In the genomic region with DNA sequence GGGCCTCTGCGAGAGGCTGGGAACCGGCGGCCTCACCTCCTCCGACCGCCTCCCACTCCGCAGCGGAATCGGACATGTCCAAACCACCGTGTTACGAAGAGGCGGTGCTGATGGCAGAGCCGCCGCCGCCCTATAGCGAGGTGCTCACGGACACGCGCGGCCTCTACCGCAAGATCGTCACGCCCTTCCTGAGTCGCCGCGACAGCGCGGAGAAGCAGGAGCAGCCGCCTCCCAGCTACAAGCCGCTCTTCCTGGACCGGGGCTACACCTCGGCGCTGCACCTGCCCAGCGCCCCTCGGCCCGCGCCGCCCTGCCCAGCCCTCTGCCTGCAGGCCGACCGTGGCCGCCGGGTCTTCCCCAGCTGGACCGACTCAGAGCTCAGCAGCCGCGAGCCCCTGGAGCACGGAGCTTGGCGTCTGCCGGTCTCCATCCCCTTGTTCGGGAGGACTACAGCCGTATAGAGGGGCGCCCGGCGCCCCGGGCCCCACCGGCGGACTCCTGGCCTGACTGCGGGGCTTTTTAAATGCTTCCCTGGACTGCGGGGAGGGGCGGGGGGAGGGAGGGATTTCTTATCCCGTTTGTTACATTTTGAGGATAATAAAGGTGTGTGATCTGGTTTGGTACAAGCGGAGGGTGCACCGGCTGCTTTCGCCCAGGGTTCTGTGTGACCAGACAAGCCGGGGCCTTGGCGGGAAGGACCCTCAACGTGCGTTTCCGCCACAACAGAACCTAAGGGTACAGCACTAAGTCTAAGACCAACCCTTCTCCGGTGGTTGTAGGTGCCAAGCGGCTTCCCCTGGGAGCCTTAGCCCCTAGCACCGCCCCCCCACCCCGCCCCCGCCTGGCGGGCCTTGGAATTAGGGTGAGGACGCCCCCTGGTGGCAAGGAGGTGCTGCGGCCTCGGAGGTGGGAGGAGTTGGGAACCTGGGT, we compare ENCODE assay signal across 8 cellular contexts. TPM values are rescaled to one million over a fixed set of nuclear protein-coding genes. Genes with fewer than 3 reads are reported as not detected.
DNase-seq lines count a peak whose midpoint lies in the region; ATAC-seq and TF ChIP-seq lines count a peak whose summit lies in the region.

No MANE protein-coding gene starts in this region.

- POLR2A ChIA-PET in A673 (lab: Charles Lee; ENCODE audit: low non-redundant PET), result interaction anchor here (0.6 kb wide), 1 partner anchor 516 kb away, joined by 3 read pairs; no protein-coding TSS in a partner anchor

- peak overlapping the region; percentile 86 for H3K27ac Mint-ChIP-seq in central memory CD8-positive, alpha-beta T cell (ENCODE audit: low read depth)

- intact Hi-C loops in A673 (cut with micrococcal nuclease; ENCODE audit: unreplicated experiment), result loop anchor here (2.0 kb wide), 1 partner anchor 151 kb away; no protein-coding TSS in a partner anchor

- H3K4me3 ChIP-seq in A673 (ENCODE audit: low read depth, low read length, poor library complexity, severe bottlenecking) (peak overlapping the region; percentile 62), kidney epithelial cell (ENCODE audit: low read depth, low read length) (peak overlapping the region; percentile 45)

- H3K9me3 ChIP-seq in A673 (ENCODE audit: low read depth, low read length, poor library complexity, severe bottlenecking), result no peaks in the 10 kb centered on the region

- H3K36me3 Mint-ChIP-seq in central memory CD8-positive, alpha-beta T cell (ENCODE audit: insufficient read depth), result peaks cover 43% of the 10 kb centered on the region

- CTCF ChIA-PET in A673 (lab: Charles Lee), result interaction anchor here (0.6 to 2.5 kb wide), 5 partner anchors 9 to 342 kb away, joined by 3 to 33 read pairs (median 7); no protein-coding TSS in a partner anchor

- no peaks in the 10 kb centered on the region for H3K9me3 Mint-ChIP-seq in central memory CD8-positive, alpha-beta T cell

- peak overlapping the region; percentile 81 for H3K27ac ChIP-seq in A673 (ENCODE audit: low read depth, low read length, poor library complexity, severe bottlenecking)

- ATAC-seq in GM18858 (IDR thresholded peaks at IDR 0.05; ENCODE audit: unreplicated experiment) (peak; percentile 3), HG03108 (IDR thresholded peaks at IDR 0.05; ENCODE audit: unreplicated experiment) (peak; percentile 0)
- ATAC-seq in central memory CD8-positive, alpha-beta T cell (replicated peaks; ENCODE audit: extremely low read depth, poor library complexity, severe bottlenecking), result peak; percentile 30

- no peaks in the 10 kb centered on the region for H3K27me3 ChIP-seq in A673 (replicated peaks; ENCODE audit: insufficient read depth, low read depth, low read length, poor library complexity)
- H3K27me3 ChIP-seq in kidney epithelial cell (ENCODE audit: control insufficient read depth, insufficient read depth, low read length), result no peaks in the 10 kb centered on the region

- BruUV-seq in A673 (replicated peaks; lab: Mats Ljungman, UMichigan), result no TSS peak

- peak overlapping the region; percentile 76 for H3K4me3 Mint-ChIP-seq in central memory CD8-positive, alpha-beta T cell

- TF ChIP-seq CTCF in A673 (conservative IDR thresholded peaks at IDR 0.05; ENCODE audit: low read depth, low read length) (peak; percentile 90), kidney epithelial cell (IDR thresholded peaks at IDR 0.05; ENCODE audit: insufficient read depth, low read length, poor library complexity, severe bottlenecking) (peak; percentile 100)

- H3K4me1 Mint-ChIP-seq in central memory CD8-positive, alpha-beta T cell, result peaks cover 25% of the 10 kb centered on the region

- DNase-seq in A673 (ENCODE audit: low spot score), result peak; percentile 93
- DNase-seq in NCI-H226, result peak; percentile 72
- DNase-seq in activated CD4-positive, CD25-positive, alpha-beta regulatory T cell treated with anti-CD3 and anti-CD28 coated beads, Interleukin-2, amount 50 U/mL, for 16 hours (ENCODE audit: low read depth, low spot score), result peak; percentile 93
- DNase-seq in central memory CD8-positive, alpha-beta T cell (ENCODE audit: low spot score in 2 of 2), result peak; percentile 85 to 91
- no peak for DNase-seq in kidney epithelial cell (ENCODE audit: low read depth)
- peak; percentile 92 to 98 for DNase-seq in stimulated activated CD4-positive, alpha-beta T cell treated with anti-CD3 and anti-CD28 coated beads, Interleukin-15, amount 100 ng/mL, for 48 hours (ENCODE audit: low read depth in 2 of 2)

- H3K4me1 ChIP-seq in A673 (ENCODE audit: insufficient read depth, low read length, poor library complexity, severe bottlenecking), result peaks cover 13% of the 10 kb centered on the region

- no peaks in the 10 kb centered on the region for H3K27me3 Mint-ChIP-seq in central memory CD8-positive, alpha-beta T cell

- H3K36me3 ChIP-seq in A673 (ENCODE audit: insufficient read depth, low read length, poor library complexity, severe bottlenecking), result peaks cover 35% of the 10 kb centered on the region
- no peaks in the 10 kb centered on the region for H3K36me3 ChIP-seq in kidney epithelial cell (ENCODE audit: control insufficient read depth, insufficient read depth, low read length)

RNA-seq across cellular contexts. Expression of a gene that starts 9.3 kb away (rescaled TPM):
- total RNA-seq in A673 (2021), result 3.0 and 5.3 TPM in 2 replicates
- 5.8 and 10.3 TPM in 2 replicates for total RNA-seq in kidney epithelial cell

RNA-seq across cellular contexts. Expression of a gene that starts 17.5 kb away (rescaled TPM):
- total RNA-seq in A673 (2021), result 271 and 286 TPM in 2 replicates
- 429 and 434 TPM in 2 replicates for total RNA-seq in kidney epithelial cell

RNA-seq across cellular contexts. Expression of a gene that starts 29.4 kb away (rescaled TPM):
- total RNA-seq in A673 (2021) (32.1 and 38.1 TPM in 2 replicates), kidney epithelial cell (34.9 and 46.4 TPM in 2 replicates)

RNA-seq across cellular contexts. Expression of a gene that starts 41.5 kb away (rescaled TPM):
- 116 and 132 TPM in 2 replicates for total RNA-seq in A673 (2021)
- 467 and 551 TPM in 2 replicates for total RNA-seq in kidney epithelial cell

RNA-seq across cellular contexts. Expression of a gene that starts 46.6 kb away (rescaled TPM):
- total RNA-seq in A673 (2021) (0.81 TPM in 1 of 2 replicates, not detected in the other), kidney epithelial cell (4.0 and 5.1 TPM in 2 replicates)
